Comparison of ENCODE assay signal across 17 cellular contexts in the genomic region with DNA sequence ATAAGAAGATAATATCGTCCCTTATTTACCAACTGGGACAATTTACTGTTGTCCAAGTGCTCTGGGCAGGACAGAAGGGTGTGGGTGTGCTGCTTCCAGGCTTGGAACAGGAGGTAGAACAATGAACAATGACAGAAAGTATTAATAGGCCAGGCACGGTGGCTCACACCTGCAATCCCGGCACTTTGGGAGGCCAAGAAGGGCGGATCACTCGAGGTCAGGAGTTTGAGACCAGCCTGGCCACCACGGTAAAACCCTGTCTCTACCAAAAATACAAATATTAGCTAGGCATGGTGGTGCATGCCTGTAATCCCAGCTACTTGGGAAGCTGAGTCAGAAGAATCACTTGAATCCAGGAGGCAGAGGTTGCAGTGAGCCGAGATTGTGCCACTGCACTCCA. TPM values are rescaled to one million over a fixed set of nuclear protein-coding genes. Genes with fewer than 3 reads are reported as not detected.
DNase-seq lines count a peak whose midpoint lies in the region; ATAC-seq, FAIRE-seq and TF ChIP-seq lines count a peak whose summit lies in the region.
"Had no signal": no experiment of that assay in that cellular context is flagged by ENCODE, and none has a peak within 500 bp of the region (broad histone marks: within the 10 kb centered on the region; RNA-seq: fewer than 3 reads in every experiment).

No MANE protein-coding gene starts in this region.

- intact Hi-C loops in adrenal gland (cut with DNase I), result no loop called here
- intact Hi-C loops in endothelial cell of umbilical vein (cut with micrococcal nuclease), result loop anchor here (10.0 kb wide), 1 partner anchor 1058 kb away; no protein-coding TSS in a partner anchor
- intact Hi-C loops in transverse colon (cut with DNase I; ENCODE audit: low total_unique reads), result no loop called here

- H2AFZ ChIP-seq in endothelial cell of umbilical vein (ENCODE audit: low read depth, low read length) (no peak overlapping the region), GM23338 (no peak overlapping the region)

- H3F3A ChIP-seq in GM23338 (replicated peaks; ENCODE audit: low read depth), result no peaks in the 10 kb centered on the region

- H3K79me2 ChIP-seq in endothelial cell of umbilical vein (ENCODE audit: control insufficient read depth, insufficient read depth, low read length), result no peaks in the 10 kb centered on the region
- no peaks in the 10 kb centered on the region for H3K79me2 ChIP-seq in GM23338 (replicated peaks; ENCODE audit: insufficient read depth)

- H3K27me3 Mint-ChIP-seq in GM23338 (ENCODE audit: insufficient read depth, low read depth, poor library complexity), result peaks cover 1% of the 10 kb centered on the region

- H3K4me3 ChIP-seq in adrenal gland (peak overlapping the region in 1 of 4 donors; percentile 50), endothelial cell of umbilical vein (replicated peaks in 1 of 3; ENCODE audit: insufficient read depth in 1 of 3, low read depth in 1 of 3, low read length in 3 of 3) (no peak overlapping the region), transverse colon (no peak overlapping the region), GM23338 (no peak overlapping the region)
- H3K4me3 ChIP-seq: GM23248, prostate gland, SK-N-MC had no signal

- no TSS peak for BruUV-seq in endothelial cell of umbilical vein (replicated peaks; lab: Mats Ljungman, UMichigan)

- in situ Hi-C loops in transverse colon (cut with MboI; ENCODE audit: low pct_ligation_motif_present in 1 of 4, low pct_unique_long_range_greater_than_20kb in 1 of 4, low sequenced_read_pairs in 3 of 4), result no loop called here

- FAIRE-seq in endothelial cell of umbilical vein (lab: Jason Lieb, UNC), result peak; percentile 66
- FAIRE-seq: bronchial epithelial cell had no signal

- DNase-seq in adrenal gland (peak in 2 of 7 donors; percentile 12 to 48), endothelial cell of umbilical vein (ENCODE audit: low read depth, low spot score) (no peak), mesenteric fat pad (ENCODE audit: low spot score) (peak; percentile 51), transverse colon (no peak), NCI-H510A (lab: John Stamatoyannopoulos, UW) (no peak), GM23338 (ENCODE audit: low spot score) (no peak)
- DNase-seq: activated naive CD8-positive, alpha-beta T cell treated with anti-CD3 and anti-CD28 coated beads, Interleukin-2, amount 50 U/mL, for 24 hours; Caco-2; nephron progenitor cell; stimulated activated CD8-positive, alpha-beta memory T cell treated with anti-CD3 and anti-CD28 coated beads, Interleukin-4, amount 100 ng/mL, for 48 hours; T1000 had no signal

- H3K4me1 Mint-ChIP-seq in GM23338, result peaks cover 15% of the 10 kb centered on the region
- H3K4me1 Mint-ChIP-seq: activated naive CD8-positive, alpha-beta T cell treated with anti-CD3 and anti-CD28 coated beads, Interleukin-2, amount 50 U/mL, for 24 hours; memory B cell had no signal

- ATAC-seq in GM23338, result no peak
- ATAC-seq in GM18519 (IDR thresholded peaks at IDR 0.05; ENCODE audit: low FRiP score, unreplicated experiment), result no peak
- ATAC-seq: activated naive CD8-positive, alpha-beta T cell treated with anti-CD3 and anti-CD28 coated beads, Interleukin-2, amount 50 U/mL, for 24 hours had no signal

- no peak for TF ChIP-seq CTCF in adrenal gland (IDR thresholded peaks at IDR 0.05)
- TF ChIP-seq CTCF in endothelial cell of umbilical vein (IDR thresholded peaks at IDR 0.05; ENCODE audit: extremely low read depth in 1 of 2, insufficient read depth in 1 of 2, low read depth in 1 of 2, low read length in 2 of 2), result no peak
- TF ChIP-seq CTCF in transverse colon (IDR thresholded peaks at IDR 0.05), result no peak
- no peak for TF ChIP-seq CTCF in GM23338 (conservative IDR thresholded peaks at IDR 0.05; ENCODE audit: low read depth in 2 of 2)

- H3K4me1 ChIP-seq in adrenal gland (replicated peaks in 1 of 2) (peaks cover 53% of the 10 kb centered on the region in 2 donors), endothelial cell of umbilical vein (ENCODE audit: control insufficient read depth, extremely low read depth, insufficient read depth, low read length) (peaks cover 19% of the 10 kb centered on the region), transverse colon (peaks cover 3 to 59% (median 35%) of the 10 kb centered on the region in 4 donors), GM23338 (ENCODE audit: insufficient read depth) (no peaks in the 10 kb centered on the region)
- H3K4me1 ChIP-seq: Caco-2, prostate gland had no signal

- no peaks in the 10 kb centered on the region for H3K36me3 Mint-ChIP-seq in GM23338 (ENCODE audit: low read depth)
- H3K36me3 Mint-ChIP-seq: memory B cell had no signal

- no peak overlapping the region for H3K27ac Mint-ChIP-seq in GM23338
- H3K27ac Mint-ChIP-seq: activated naive CD8-positive, alpha-beta T cell treated with anti-CD3 and anti-CD28 coated beads, Interleukin-2, amount 50 U/mL, for 24 hours; memory B cell; nephron progenitor cell had no signal

- H3K4me2 ChIP-seq in endothelial cell of umbilical vein (ENCODE audit: insufficient read depth, low read length), result no peak overlapping the region
- H3K4me2 ChIP-seq in GM23338, result no peak overlapping the region

- H3K9me3 Mint-ChIP-seq in GM23338, result no peaks in the 10 kb centered on the region
- H3K9me3 Mint-ChIP-seq: activated naive CD8-positive, alpha-beta T cell treated with anti-CD3 and anti-CD28 coated beads, Interleukin-2, amount 50 U/mL, for 24 hours; memory B cell; nephron progenitor cell had no signal

- H3K9me1 ChIP-seq in endothelial cell of umbilical vein (replicated peaks; ENCODE audit: control insufficient read depth, extremely low read depth, insufficient read depth, low read length), result no peaks in the 10 kb centered on the region

- H3K9me3 ChIP-seq in adrenal gland (replicated peaks in 1 of 3), result no peaks in the 10 kb centered on the region
- H3K9me3 ChIP-seq in endothelial cell of umbilical vein (replicated peaks; ENCODE audit: control insufficient read depth, insufficient read depth, low read length), result no peaks in the 10 kb centered on the region
- H3K9me3 ChIP-seq in transverse colon, result no peaks in the 10 kb centered on the region
- H3K9me3 ChIP-seq: Caco-2, prostate gland had no signal

- CTCF ChIA-PET in endothelial cell of umbilical vein (lab: Charles Lee), result interaction anchor here (1.4 to 6.1 kb wide), 3 partner anchors 18 to 84 kb away, joined by 3 to 67 read pairs (median 8); a partner anchor contains a TSS

- H3K36me3 ChIP-seq in adrenal gland (replicated peaks in 1 of 2) (no peaks in the 10 kb centered on the region), endothelial cell of umbilical vein (ENCODE audit: control insufficient read depth in 2 of 2, extremely low read depth in 1 of 2, insufficient read depth in 2 of 2, low read length in 2 of 2) (no peaks in the 10 kb centered on the region), transverse colon (no peaks in the 10 kb centered on the region), GM23338 (ENCODE audit: insufficient read depth) (no peaks in the 10 kb centered on the region)
- H3K36me3 ChIP-seq: prostate gland had no signal

- TF ChIP-seq POLR2A in adrenal gland (IDR thresholded peaks at IDR 0.05), result no peak
- no peak for TF ChIP-seq POLR2A in endothelial cell of umbilical vein (IDR thresholded peaks at IDR 0.05; ENCODE audit: low read depth, low read length)
- no peak for TF ChIP-seq POLR2A in transverse colon (IDR thresholded peaks at IDR 0.05)

- H3K9me2 ChIP-seq in GM23338 (ENCODE audit: insufficient read depth), result no peaks in the 10 kb centered on the region

- H4K20me1 ChIP-seq in endothelial cell of umbilical vein (replicated peaks; ENCODE audit: control insufficient read depth, extremely low read depth, insufficient read depth, low read length), result no peaks in the 10 kb centered on the region
- no peaks in the 10 kb centered on the region for H4K20me1 ChIP-seq in GM23338 (replicated peaks; ENCODE audit: insufficient read depth)

- dilution Hi-C loops in endothelial cell of umbilical vein (cut with MboI; ENCODE audit: extremely low pct_ligation_motif_present, low sequenced_read_pairs), result no loop called here

- POLR2A ChIA-PET in endothelial cell of umbilical vein (lab: Charles Lee), result no interaction called here

- TF ChIP-seq EP300 in transverse colon (IDR thresholded peaks at IDR 0.05; ENCODE audit: low read depth), result no peak

- WGBS in adrenal gland, 4 donors, result 54 to 68% (median 64%) methylated on average over 7 of the region's 7 CpGs
- 29 to 65% methylated on average over 1 to 7 of the region's 7 CpGs for WGBS in transverse colon (ENCODE audit: low coverage in 1 of 2), 2 donors

- H3K4me3 Mint-ChIP-seq in GM23338, result no peak overlapping the region
- H3K4me3 Mint-ChIP-seq: activated naive CD8-positive, alpha-beta T cell treated with anti-CD3 and anti-CD28 coated beads, Interleukin-2, amount 50 U/mL, for 24 hours; memory B cell; nephron progenitor cell had no signal

- no peaks in the 10 kb centered on the region for H3K27me3 ChIP-seq in adrenal gland
- no peaks in the 10 kb centered on the region for H3K27me3 ChIP-seq in endothelial cell of umbilical vein (ENCODE audit: control insufficient read depth in 2 of 2, insufficient read depth in 2 of 2, low read length in 2 of 2)
- H3K27me3 ChIP-seq in transverse colon, result no peaks in the 10 kb centered on the region
- H3K27me3 ChIP-seq in GM23338 (ENCODE audit: insufficient read depth), result no peaks in the 10 kb centered on the region

- H3K9ac ChIP-seq in endothelial cell of umbilical vein (replicated peaks; ENCODE audit: extremely low read depth, insufficient read depth, low read length), result no peak overlapping the region
- H3K9ac ChIP-seq: GM23248 had no signal

- H3K27ac ChIP-seq in adrenal gland, result peak overlapping the region in 4 of 5 donors; percentile 58 to 96 (median 72)
- H3K27ac ChIP-seq in endothelial cell of umbilical vein (ENCODE audit: insufficient read depth, low read depth, low read length), result no peak overlapping the region
- peak overlapping the region; percentile 83 to 92 (median 85) for H3K27ac ChIP-seq in transverse colon
- no peak overlapping the region for H3K27ac ChIP-seq in GM23338 (ENCODE audit: low read depth)
- H3K27ac ChIP-seq: GM23248, prostate gland, SK-N-MC had no signal

RNA-seq across cellular contexts. Expression of a gene that starts 2.5 kb away (rescaled TPM):
- total RNA-seq in adrenal gland (100 to 1,000 TPM; 135 to 685 (median 415) TPM), endothelial cell of umbilical vein (72.0 and 126 TPM in 2 replicates), mesenteric fat pad (495 TPM), transverse colon (1,000 to 10,000 TPM in 1 of 4 donors, 100 to 1,000 TPM in 3; 124 to 1,625 (median 472) TPM)
- polyA plus RNA-seq in adrenal gland (1,000 to 10,000 TPM in 1 of 3 donors, 100 to 1,000 TPM in 2; 177 to 1,446 (median 256) TPM), endothelial cell of umbilical vein (1,265 and 1,831 TPM in 2 replicates), GM23338 (2016; fragmentation: Nextera tagmentation; extraction: Ambion mirVana) (1.2 and 1.6 TPM in 2 replicates)
- polyA plus RNA-seq in endothelial cell of umbilical vein (2011; cell fraction: cytosol; rRNA removed), result 583 and 646 TPM in 2 replicates
- polyA plus RNA-seq in endothelial cell of umbilical vein (2011; cell fraction: nucleus; rRNA removed), result 152 and 165 TPM in 2 replicates
- polyA plus RNA-seq in endothelial cell of umbilical vein (2012), result 188 and 262 TPM in 2 replicates
- polyA minus RNA-seq in endothelial cell of umbilical vein, result 158 and 177 TPM in 2 replicates
- polyA minus RNA-seq in endothelial cell of umbilical vein (2011; cell fraction: cytosol; rRNA and poly(A)+ RNA removed), result 14.8 TPM
- 17.9 and 22.7 TPM in 2 replicates for polyA minus RNA-seq in endothelial cell of umbilical vein (2011; cell fraction: nucleus; rRNA and poly(A)+ RNA removed)
- total RNA-seq in GM23338 (2014; rRNA removed; shearing (Covaris generic)), result 0.23 and 0.49 TPM in 2 replicates
- total RNA-seq: GM23248 had no signal
- polyA plus RNA-seq: GM23248 had no signal

RNA-seq across cellular contexts. Expression of a gene that starts 16.3 kb away (rescaled TPM):
- total RNA-seq in adrenal gland (100 to 1,000 TPM in 4 of 8 donors, 10 to 100 TPM in 4; 85.9 to 312 (median 104) TPM), endothelial cell of umbilical vein (11.0 and 28.7 TPM in 2 replicates), mesenteric fat pad (42.6 TPM), transverse colon (100 to 1,000 TPM in 1 of 4 donors, 10 to 100 TPM in 2, not detected in 1; 32.8 to 108 (median 74.6) TPM)
- polyA plus RNA-seq in adrenal gland (100 to 1,000 TPM in 2 of 3 donors, 10 to 100 TPM in 1; 51.3 to 499 (median 291) TPM), endothelial cell of umbilical vein (82.9 and 93.9 TPM in 2 replicates), GM23338 (2016; fragmentation: Nextera tagmentation; extraction: Ambion mirVana) (38.5 and 49.9 TPM in 2 replicates)
- 38.2 and 42.4 TPM in 2 replicates for polyA plus RNA-seq in endothelial cell of umbilical vein (2011; cell fraction: cytosol; rRNA removed)
- 11.3 and 14.6 TPM in 2 replicates for polyA plus RNA-seq in endothelial cell of umbilical vein (2011; cell fraction: nucleus; rRNA removed)
- 51.7 and 60.2 TPM in 2 replicates for polyA plus RNA-seq in endothelial cell of umbilical vein (2012)
- polyA minus RNA-seq in endothelial cell of umbilical vein, result 8.5 and 15.9 TPM in 2 replicates
- 15.6 TPM for polyA minus RNA-seq in endothelial cell of umbilical vein (2011; cell fraction: cytosol; rRNA and poly(A)+ RNA removed)
- 2.3 and 3.8 TPM in 2 replicates for polyA minus RNA-seq in endothelial cell of umbilical vein (2011; cell fraction: nucleus; rRNA and poly(A)+ RNA removed)
- 16.8 and 23.4 TPM in 2 replicates for total RNA-seq in GM23338 (2014; rRNA removed; shearing (Covaris generic))

RNA-seq across cellular contexts. Expression of a gene that starts 32.0 kb away (rescaled TPM):
- total RNA-seq in adrenal gland, result 100 to 1,000 TPM in 1 of 8 donors, 10 to 100 TPM in 7; 54.3 to 233 (median 65.2) TPM
- 100 to 1,000 TPM in 2 of 3 donors, 10 to 100 TPM in 1; 39.7 to 177 (median 101) TPM for polyA plus RNA-seq in adrenal gland
- 31.1 and 31.8 TPM in 2 replicates for total RNA-seq in endothelial cell of umbilical vein
- polyA plus RNA-seq in endothelial cell of umbilical vein, result 32.9 and 38.1 TPM in 2 replicates
- polyA plus RNA-seq in endothelial cell of umbilical vein (2011; cell fraction: cytosol; rRNA removed), result 28.3 and 28.8 TPM in 2 replicates
- polyA plus RNA-seq in endothelial cell of umbilical vein (2011; cell fraction: nucleus; rRNA removed), result 23.2 and 26.8 TPM in 2 replicates
- polyA plus RNA-seq in endothelial cell of umbilical vein (2012), result 12.9 and 14.3 TPM in 2 replicates
- 9.7 and 13.9 TPM in 2 replicates for polyA minus RNA-seq in endothelial cell of umbilical vein
- 5.0 TPM for polyA minus RNA-seq in endothelial cell of umbilical vein (2011; cell fraction: cytosol; rRNA and poly(A)+ RNA removed)
- polyA minus RNA-seq in endothelial cell of umbilical vein (2011; cell fraction: nucleus; rRNA and poly(A)+ RNA removed), result 6.0 and 7.1 TPM in 2 replicates
- total RNA-seq in mesenteric fat pad, result 19.6 TPM
- 10 to 100 TPM in 3 of 4 donors, not detected in 1; 12.3 to 21.3 (median 17.9) TPM for total RNA-seq in transverse colon
- 3.9 and 9.7 TPM in 2 replicates for total RNA-seq in GM23338 (2014; rRNA removed; shearing (Covaris generic))
- polyA plus RNA-seq in GM23338 (2016; fragmentation: Nextera tagmentation; extraction: Ambion mirVana), result 28.6 and 30.8 TPM in 2 replicates

RNA-seq across cellular contexts. Expression of a gene that starts 32.1 kb away (rescaled TPM):
- total RNA-seq in adrenal gland (100 to 1,000 TPM; 221 to 423 (median 337) TPM), endothelial cell of umbilical vein (132 and 141 TPM in 2 replicates), mesenteric fat pad (198 TPM), transverse colon (100 to 1,000 TPM in 1 of 4 donors, 10 to 100 TPM in 3; 70.2 to 319 (median 87.7) TPM)
- polyA plus RNA-seq in adrenal gland (100 to 1,000 TPM; 226 to 616 (median 296) TPM), endothelial cell of umbilical vein (86.7 and 88.3 TPM in 2 replicates), GM23338 (2016; fragmentation: Nextera tagmentation; extraction: Ambion mirVana) (263 and 265 TPM in 2 replicates)
- 111 and 132 TPM in 2 replicates for polyA plus RNA-seq in endothelial cell of umbilical vein (2011; cell fraction: cytosol; rRNA removed)
- polyA plus RNA-seq in endothelial cell of umbilical vein (2011; cell fraction: nucleus; rRNA removed), result 157 and 197 TPM in 2 replicates
- 98.6 and 133 TPM in 2 replicates for polyA plus RNA-seq in endothelial cell of umbilical vein (2012)
- 89.8 and 103 TPM in 2 replicates for polyA minus RNA-seq in endothelial cell of umbilical vein
- polyA minus RNA-seq in endothelial cell of umbilical vein (2011; cell fraction: cytosol; rRNA and poly(A)+ RNA removed), result 80.2 TPM
- 32.3 and 46.5 TPM in 2 replicates for polyA minus RNA-seq in endothelial cell of umbilical vein (2011; cell fraction: nucleus; rRNA and poly(A)+ RNA removed)
- 137 and 150 TPM in 2 replicates for total RNA-seq in GM23338 (2014; rRNA removed; shearing (Covaris generic))

Comparison
In these comparisons a context has a peak if more than half of its experiments do, and no peak if none do; other contexts are left out.
1. H3K27ac ChIP-seq: peak in adrenal gland (4 of 5) and transverse colon (4 of 4); none in endothelial cell of umbilical vein (single experiment) and GM23338 (single experiment).
2. RNA of a gene that starts 2.5 kb away (total RNA-seq): 124 to 1,625 TPM in transverse colon, 495 TPM in mesenteric fat pad (single experiment), 135 to 685 TPM in adrenal gland and 72.0 to 126 TPM in endothelial cell of umbilical vein; 0.23 to 0.49 TPM in GM23338; every median in the first group is over 10 times any median in the second.